In the genomic region with DNA sequence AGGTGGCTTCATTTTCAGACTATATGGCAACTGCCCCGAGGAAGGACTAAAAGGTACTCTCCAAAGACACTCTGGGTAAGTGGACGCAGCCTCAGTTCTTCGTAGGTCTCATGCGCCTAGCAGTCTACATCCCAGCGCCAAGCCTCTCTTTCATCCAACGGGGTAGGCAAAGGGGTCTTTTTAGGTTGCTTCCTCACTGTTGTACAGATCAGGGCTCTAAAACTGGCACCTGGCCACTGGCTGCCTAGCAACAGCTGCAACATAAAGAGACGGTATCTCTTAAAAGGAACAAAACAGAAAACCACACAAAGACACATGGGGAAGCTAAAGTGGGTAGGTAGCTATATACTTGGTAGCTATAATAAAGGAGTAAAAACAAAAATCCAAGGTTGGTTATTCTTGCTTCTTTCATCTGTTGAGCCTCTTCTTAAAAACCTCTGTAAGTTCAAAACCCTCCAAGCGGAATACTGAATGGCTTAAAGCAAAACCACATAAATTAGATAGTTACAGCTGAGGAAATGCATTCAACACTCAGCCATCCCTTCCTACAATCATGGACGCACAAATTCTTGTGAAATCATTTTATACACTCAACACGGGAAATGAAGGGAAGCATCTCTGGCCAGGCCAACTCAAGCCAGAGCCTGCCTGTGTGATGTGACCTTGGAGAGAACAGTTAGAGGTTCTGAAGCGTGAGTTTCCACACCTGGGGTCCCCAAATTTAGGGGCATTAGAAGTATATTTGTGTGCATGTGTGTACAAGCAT, we compare ENCODE assay signal across 8 cellular contexts. TPM values are rescaled to one million over a fixed set of nuclear protein-coding genes. Genes with fewer than 3 reads are reported as not detected.
DNase-seq lines count a peak whose midpoint lies in the region; ATAC-seq and TF ChIP-seq lines count a peak whose summit lies in the region.

No MANE protein-coding gene starts in this region.

- DNase-seq in CD8-positive, alpha-beta T cell, result peak; percentile 68 to 91 (median 84)
- DNase-seq in NCI-H345 treated with DMSO at 0.1 percent for 48 hours (lab: John Stamatoyannopoulos, UW; ENCODE audit: unreplicated experiment) (peak; percentile 64), Right ventricle myocardium superior (peak; percentile 90), foreskin melanocyte (no peak)
- DNase-seq in activated T-cell treated with anti-CD3 and anti-CD28 coated beads, Interleukin-2, amount 50 U/mL, for 1 hour, result peak; percentile 80
- peak; percentile 35 to 50 (median 36) for DNase-seq in stimulated activated CD4-positive, alpha-beta T cell treated with anti-CD3 and anti-CD28 coated beads, TNF-alpha, amount 100 ng/mL, for 1 hour (ENCODE audit: low read depth in 3 of 3, low spot score in 1 of 3)

- H3K27ac Mint-ChIP-seq in CD8-positive, alpha-beta T cell, result peak overlapping the region; percentile 86

- POLR2A ChIA-PET in CD8-positive, alpha-beta T cell (lab: Charles Lee), result interaction anchor here (0.6 to 3.0 kb wide), 11 partner anchors 10 to 130 kb away, joined by 3 to 29 read pairs (median 5); no protein-coding TSS in a partner anchor

- H3K36me3 Mint-ChIP-seq in CD8-positive, alpha-beta T cell, result peaks cover 23% of the 10 kb centered on the region

- CTCF ChIA-PET in CD8-positive, alpha-beta T cell (lab: Charles Lee), result interaction anchor here (0.7 to 3.6 kb wide), 8 partner anchors 11 to 161 kb away, joined by 3 to 9 read pairs (median 4); no protein-coding TSS in a partner anchor

- H3K36me3 ChIP-seq in CD8-positive, alpha-beta T cell (ENCODE audit: insufficient read depth, low read length), result no peaks in the 10 kb centered on the region

- H3K4me3 ChIP-seq in CD8-positive, alpha-beta T cell (ENCODE audit: low read depth, low read length), result peak overlapping the region; percentile 21

- no peaks in the 10 kb centered on the region for H3K9me3 ChIP-seq in CD8-positive, alpha-beta T cell (ENCODE audit: low read length)

- intact Hi-C loops in CD8-positive, alpha-beta T cell (cut with DNase I, micrococcal nuclease), result loop anchor here (1.0 to 10.0 kb wide), 5 partner anchors 11 to 1305 kb away; no protein-coding TSS in a partner anchor
- intact Hi-C loops in Right ventricle myocardium superior (cut with DNase I), result no loop called here

- TF ChIP-seq CTCF in CD8-positive, alpha-beta T cell (IDR thresholded peaks at IDR 0.05), result no peak

- ATAC-seq in CD8-positive, alpha-beta T cell, result peak; percentile 78
- ATAC-seq in HG02938 (IDR thresholded peaks at IDR 0.05; ENCODE audit: unreplicated experiment) (peak; percentile 51), Right ventricle myocardium superior (ENCODE audit: poor library complexity) (peak; percentile 84), HG03045 (IDR thresholded peaks at IDR 0.05; ENCODE audit: unreplicated experiment) (no peak)

- peak overlapping the region; percentile 85 for H3K27ac ChIP-seq in CD8-positive, alpha-beta T cell (ENCODE audit: low read depth, low read length)

- H3K9me3 Mint-ChIP-seq in CD8-positive, alpha-beta T cell, result no peaks in the 10 kb centered on the region

- H3K4me3 Mint-ChIP-seq in CD8-positive, alpha-beta T cell, result peak overlapping the region; percentile 66

- peaks cover 77% of the 10 kb centered on the region for H3K4me1 Mint-ChIP-seq in CD8-positive, alpha-beta T cell (ENCODE audit: low read depth)

- no peaks in the 10 kb centered on the region for H3K27me3 Mint-ChIP-seq in CD8-positive, alpha-beta T cell (ENCODE audit: low read depth)

- peaks cover 84% of the 10 kb centered on the region for H3K4me1 ChIP-seq in CD8-positive, alpha-beta T cell (ENCODE audit: insufficient read depth, low read length)

- no peaks in the 10 kb centered on the region for H3K27me3 ChIP-seq in CD8-positive, alpha-beta T cell (ENCODE audit: insufficient read depth, low read length)

RNA-seq across cellular contexts. Expression of gene CYTH1, which starts 22.7 kb away (rescaled TPM):
- 100 to 1,000 TPM; 475 to 490 TPM for total RNA-seq in CD8-positive, alpha-beta T cell
- 32.3 TPM for total RNA-seq in Right ventricle myocardium superior

Comparison
In these comparisons a context has a peak if more than half of its experiments do, and no peak if none do; other contexts are left out.
1. RNA of gene CYTH1, which starts 22.7 kb away (total RNA-seq): 475 to 490 TPM in CD8-positive, alpha-beta T cell; 32.3 TPM in Right ventricle myocardium superior (single experiment); every median in the first group is over 10 times any median in the second.